24 cellular contexts compared by ENCODE assay signal in genomic region chr19:42037649-42038048, GRCh38. TPM values are rescaled to one million over a fixed set of nuclear protein-coding genes. Genes with fewer than 3 reads are reported as not detected.
DNase-seq lines count a peak whose midpoint lies in the region; ATAC-seq and TF ChIP-seq lines count a peak whose summit lies in the region.
"Had no signal": no experiment of that assay in that cellular context is flagged by ENCODE, and none has a peak within 500 bp of the region (broad histone marks: within the 10 kb centered on the region; RNA-seq: fewer than 3 reads in every experiment).

No MANE protein-coding gene starts in this region.

- peak overlapping the region; percentile 33 for H3K27ac Mint-ChIP-seq in activated T-helper 17 cell treated with anti-CD3 and anti-CD28 coated beads, Interleukin-2, amount 50 U/mL, for 72 hours
- H3K27ac Mint-ChIP-seq: CD8-positive, alpha-beta T cell had no signal

- H3K9me3 Mint-ChIP-seq in activated T-helper 17 cell treated with anti-CD3 and anti-CD28 coated beads, Interleukin-2, amount 50 U/mL, for 72 hours = no peaks in the 10 kb centered on the region
- H3K9me3 Mint-ChIP-seq: CD8-positive, alpha-beta T cell had no signal

- TF ChIP-seq CTCF in left ventricle myocardium inferior (IDR thresholded peaks at IDR 0.05; ENCODE audit: borderline replicate concordance) (no peak), psoas muscle (IDR thresholded peaks at IDR 0.05) (no peak)

- H3K36me3 ChIP-seq in left ventricle myocardium inferior (no peaks in the 10 kb centered on the region), psoas muscle (ENCODE audit: insufficient read depth in 1 of 2, low read depth in 1 of 2) (no peaks in the 10 kb centered on the region)

- DNase-seq in left ventricle myocardium inferior (no peak), psoas muscle (no peak), DMS53 treated with DMSO at 0.1 percent for 48 hours (lab: John Stamatoyannopoulos, UW; ENCODE audit: unreplicated experiment) (no peak)
- no peak for DNase-seq in effector CD4-positive, alpha-beta T cell
- DNase-seq: C1 segment of cervical spinal cord; Caco-2; CD8-positive, alpha-beta T cell; DMS79 treated with DMSO at 0.1 percent for 48 hours; GF-D8; Karpas-422; NCI-H1092; NCI-H1417 treated with DMSO at 0.1 percent for 48 hours; NCI-H1694 treated with DMSO at 0.1 percent for 48 hours; NCI-H2081; NCI-H2227 treated with DMSO at 0.1 percent for 48 hours; NCI-H526 treated with DMSO at 0.1 percent for 48 hours; RPMI8226; SHP77 treated with DMSO at 0.1 percent for 48 hours had no signal

- peaks cover 40% of the 10 kb centered on the region for H3K4me1 ChIP-seq in left ventricle myocardium inferior
- H3K4me1 ChIP-seq in psoas muscle = peaks cover 9% of the 10 kb centered on the region
- H3K4me1 ChIP-seq: Caco-2 had no signal

- H3K4me3 Mint-ChIP-seq in activated T-helper 17 cell treated with anti-CD3 and anti-CD28 coated beads, Interleukin-2, amount 50 U/mL, for 72 hours = no peak overlapping the region
- H3K4me3 Mint-ChIP-seq: CD8-positive, alpha-beta T cell had no signal

- H3K27me3 ChIP-seq in left ventricle myocardium inferior (ENCODE audit: low read depth) = no peaks in the 10 kb centered on the region
- peaks cover 0 to 2% (median 0%) of the 10 kb centered on the region in 3 donors for H3K27me3 ChIP-seq in psoas muscle (ENCODE audit: insufficient read depth in 3 of 3, low read length in 2 of 3)

- H3K27me3 Mint-ChIP-seq in activated T-helper 17 cell treated with anti-CD3 and anti-CD28 coated beads, Interleukin-2, amount 50 U/mL, for 72 hours = peaks cover 11% of the 10 kb centered on the region

- H3K4me1 Mint-ChIP-seq in activated T-helper 17 cell treated with anti-CD3 and anti-CD28 coated beads, Interleukin-2, amount 50 U/mL, for 72 hours = peaks cover 5% of the 10 kb centered on the region

- 64 to 82% (median 80%) methylated on average over 5 of the region's 5 CpGs for WGBS in psoas muscle, 3 donors

- ATAC-seq in activated T-helper 17 cell treated with anti-CD3 and anti-CD28 coated beads, Interleukin-2, amount 50 U/mL, for 72 hours (replicated peaks) = no peak
- ATAC-seq in esophagus mucosa (peak; percentile 7), psoas muscle (no peak), HG02884 (IDR thresholded peaks at IDR 0.05; ENCODE audit: unreplicated experiment) (no peak)
- ATAC-seq: A549; CD8-positive, alpha-beta T cell; HCT116 had no signal

- no peaks in the 10 kb centered on the region for H3K36me3 Mint-ChIP-seq in activated T-helper 17 cell treated with anti-CD3 and anti-CD28 coated beads, Interleukin-2, amount 50 U/mL, for 72 hours (ENCODE audit: low read depth)
- H3K36me3 Mint-ChIP-seq: CD8-positive, alpha-beta T cell had no signal

- H3K4me3 ChIP-seq in left ventricle myocardium inferior (no peak overlapping the region), psoas muscle (no peak overlapping the region)
- H3K4me3 ChIP-seq: A549 had no signal

- H3K9me3 ChIP-seq in left ventricle myocardium inferior (replicated peaks) = no peaks in the 10 kb centered on the region
- no peaks in the 10 kb centered on the region for H3K9me3 ChIP-seq in psoas muscle
- H3K9me3 ChIP-seq: A549, Caco-2 had no signal

- H3K27ac ChIP-seq in left ventricle myocardium inferior (replicated peaks) (peak overlapping the region; percentile 93), psoas muscle (peak overlapping the region; percentile 79)
- H3K27ac ChIP-seq: A549 had no signal

- intact Hi-C loops in left ventricle myocardium inferior (cut with micrococcal nuclease) = no loop called here
- intact Hi-C loops in psoas muscle (cut with DNase I) = loop anchor here in 1 of 2 donors (5.0 kb wide), 1 partner anchor 40 kb away; no protein-coding TSS in a partner anchor

RNA-seq across cellular contexts. Expression of gene GRIK5, which starts 32.4 kb away (rescaled TPM):
- total RNA-seq in activated T-helper 17 cell treated with anti-CD3 and anti-CD28 coated beads, Interleukin-2, amount 50 U/mL, for 72 hours = 1 to 10 TPM in 1 of 2 donors, under 1 TPM in 1; 0.37 to 1.7 TPM
- 0.32 TPM for total RNA-seq in esophagus mucosa
- 2.1 TPM for total RNA-seq in left ventricle myocardium inferior
- under 1 TPM; 0.42 to 0.88 (median 0.54) TPM for total RNA-seq in psoas muscle
- polyA plus RNA-seq in psoas muscle = under 1 TPM; 0.26 to 0.45 (median 0.29) TPM
- total RNA-seq: HT-29 had no signal

RNA-seq across cellular contexts. Expression of gene ZNF574, which starts 38.3 kb away (rescaled TPM):
- total RNA-seq in activated T-helper 17 cell treated with anti-CD3 and anti-CD28 coated beads, Interleukin-2, amount 50 U/mL, for 72 hours = 10 to 100 TPM; 12.1 to 12.5 TPM
- total RNA-seq in esophagus mucosa (9.7 TPM), left ventricle myocardium inferior (7.1 TPM), psoas muscle (10 to 100 TPM in 2 of 4 donors, 1 to 10 TPM in 2; 8.7 to 11.2 (median 9.8) TPM)
- 1 to 10 TPM; 6.4 to 8.4 (median 6.9) TPM for polyA plus RNA-seq in psoas muscle

RNA-seq across cellular contexts. Expression of gene ATP1A3, which starts 43.6 kb away (rescaled TPM):
- total RNA-seq in activated T-helper 17 cell treated with anti-CD3 and anti-CD28 coated beads, Interleukin-2, amount 50 U/mL, for 72 hours = 1 to 10 TPM; 1.7 to 5.0 TPM
- 0.32 TPM for total RNA-seq in esophagus mucosa
- 375 TPM for total RNA-seq in left ventricle myocardium inferior
- under 1 TPM in 2 of 4 donors, not detected in 2; 0.15 to 0.24 TPM for total RNA-seq in psoas muscle
- polyA plus RNA-seq in psoas muscle = under 1 TPM in 2 of 3 donors, not detected in 1; 0.12 to 0.17 TPM

Comparison
In these comparisons a context has a peak if more than half of its experiments do, and no peak if none do; other contexts are left out.
1. RNA of gene ATP1A3, which starts 43.6 kb away (total RNA-seq): 375 TPM in left ventricle myocardium inferior (single experiment); 1.7 to 5.0 TPM in activated T-helper 17 cell treated with anti-CD3 and anti-CD28 coated beads, Interleukin-2, amount 50 U/mL, for 72 hours, 0.32 TPM in esophagus mucosa (single experiment) and 0.15 to 0.24 TPM in psoas muscle; every median in the first group is over 10 times any median in the second.